In genomic region chr17:8186787-8187516, GRCh38 we compare ENCODE assay signal across 1 cellular context.
TF ChIP-seq lines count a peak whose summit lies in the region.

No MANE protein-coding gene starts in this region.

TF ChIP-seq in K562, 482 proteins besides CTCF, POLR2A, EP300 and RAD21 (continued from another document and continues in another):
- no peak for TF ChIP-seq ZNF239 (CRISPR knock-in tag; IDR thresholded peaks at IDR 0.05)
- no peak for TF ChIP-seq KLF6 (CRISPR knock-in tag; IDR thresholded peaks at IDR 0.05; ENCODE audit: borderline replicate concordance)
- TF ChIP-seq EHMT2 (IDR thresholded peaks at IDR 0.05): no peak
- TF ChIP-seq PPARD (CRISPR knock-in tag; IDR thresholded peaks at IDR 0.05): no peak
- no peak for TF ChIP-seq ZNF584 (CRISPR knock-in tag; IDR thresholded peaks at IDR 0.05; ENCODE audit: low read depth)
- TF ChIP-seq, protein P1, sequence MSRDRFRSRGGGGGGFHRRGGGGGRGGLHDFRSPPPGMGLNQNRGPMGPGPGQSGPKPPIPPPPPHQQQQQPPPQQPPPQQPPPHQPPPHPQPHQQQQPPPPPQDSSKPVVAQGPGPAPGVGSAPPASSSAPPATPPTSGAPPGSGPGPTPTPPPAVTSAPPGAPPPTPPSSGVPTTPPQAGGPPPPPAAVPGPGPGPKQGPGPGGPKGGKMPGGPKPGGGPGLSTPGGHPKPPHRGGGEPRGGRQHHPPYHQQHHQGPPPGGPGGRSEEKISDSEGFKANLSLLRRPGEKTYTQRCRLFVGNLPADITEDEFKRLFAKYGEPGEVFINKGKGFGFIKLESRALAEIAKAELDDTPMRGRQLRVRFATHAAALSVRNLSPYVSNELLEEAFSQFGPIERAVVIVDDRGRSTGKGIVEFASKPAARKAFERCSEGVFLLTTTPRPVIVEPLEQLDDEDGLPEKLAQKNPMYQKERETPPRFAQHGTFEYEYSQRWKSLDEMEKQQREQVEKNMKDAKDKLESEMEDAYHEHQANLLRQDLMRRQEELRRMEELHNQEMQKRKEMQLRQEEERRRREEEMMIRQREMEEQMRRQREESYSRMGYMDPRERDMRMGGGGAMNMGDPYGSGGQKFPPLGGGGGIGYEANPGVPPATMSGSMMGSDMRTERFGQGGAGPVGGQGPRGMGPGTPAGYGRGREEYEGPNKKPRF (IDR thresholded peaks at IDR 0.05; ENCODE audit: low read depth, low read length): no peak
- peak; percentile 48; the same call in 1 of the 2 replicates for TF ChIP-seq TOE1 (IDR thresholded peaks at IDR 0.05; ENCODE audit: borderline replicate concordance)
- TF ChIP-seq TOE1 (CRISPR knock-in tag; IDR thresholded peaks at IDR 0.05; ENCODE audit: borderline replicate concordance, low read depth): no peak
- no peak for TF ChIP-seq LCOR (CRISPR knock-in tag; IDR thresholded peaks at IDR 0.05)
- no peak for TF ChIP-seq ZNF324 (CRISPR knock-in tag; IDR thresholded peaks at IDR 0.05)
- TF ChIP-seq, protein P2, sequence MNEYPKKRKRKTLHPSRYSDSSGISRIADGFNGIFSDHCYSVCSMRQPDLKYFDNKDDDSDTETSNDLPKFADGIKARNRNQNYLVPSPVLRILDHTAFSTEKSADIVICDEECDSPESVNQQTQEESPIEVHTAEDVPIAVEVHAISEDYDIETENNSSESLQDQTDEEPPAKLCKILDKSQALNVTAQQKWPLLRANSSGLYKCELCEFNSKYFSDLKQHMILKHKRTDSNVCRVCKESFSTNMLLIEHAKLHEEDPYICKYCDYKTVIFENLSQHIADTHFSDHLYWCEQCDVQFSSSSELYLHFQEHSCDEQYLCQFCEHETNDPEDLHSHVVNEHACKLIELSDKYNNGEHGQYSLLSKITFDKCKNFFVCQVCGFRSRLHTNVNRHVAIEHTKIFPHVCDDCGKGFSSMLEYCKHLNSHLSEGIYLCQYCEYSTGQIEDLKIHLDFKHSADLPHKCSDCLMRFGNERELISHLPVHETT (CRISPR knock-in tag; conservative IDR thresholded peaks at IDR 0.05 in 1 of 2, IDR thresholded peaks at IDR 0.05 in 1 of 2): no peak
- no peak for TF ChIP-seq KHSRP (IDR thresholded peaks at IDR 0.05)
- TF ChIP-seq NUFIP1 (IDR thresholded peaks at IDR 0.05; ENCODE audit: partially characterized antibody): no peak
- TF ChIP-seq KAT8 (IDR thresholded peaks at IDR 0.05; ENCODE audit: low read depth): no peak
- TF ChIP-seq TAF1 (IDR thresholded peaks at IDR 0.05; ENCODE audit: control insufficient read depth, extremely low read depth, insufficient read depth, low read length, severe bottlenecking): no peak
- 0 out of 2 replicates have a peak, but pooled peaks have one; percentile 5 for TF ChIP-seq MAFF (IDR thresholded peaks at IDR 0.05; ENCODE audit: low read length)
- TF ChIP-seq TCF3 (CRISPR knock-in tag; IDR thresholded peaks at IDR 0.05): no peak
- TF ChIP-seq HBP1 (CRISPR knock-in tag; IDR thresholded peaks at IDR 0.05): no peak
- TF ChIP-seq, protein P3, sequence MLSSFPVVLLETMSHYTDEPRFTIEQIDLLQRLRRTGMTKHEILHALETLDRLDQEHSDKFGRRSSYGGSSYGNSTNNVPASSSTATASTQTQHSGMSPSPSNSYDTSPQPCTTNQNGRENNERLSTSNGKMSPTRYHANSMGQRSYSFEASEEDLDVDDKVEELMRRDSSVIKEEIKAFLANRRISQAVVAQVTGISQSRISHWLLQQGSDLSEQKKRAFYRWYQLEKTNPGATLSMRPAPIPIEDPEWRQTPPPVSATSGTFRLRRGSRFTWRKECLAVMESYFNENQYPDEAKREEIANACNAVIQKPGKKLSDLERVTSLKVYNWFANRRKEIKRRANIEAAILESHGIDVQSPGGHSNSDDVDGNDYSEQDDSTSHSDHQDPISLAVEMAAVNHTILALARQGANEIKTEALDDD (IDR thresholded peaks at IDR 0.05): peak; percentile 86
- TF ChIP-seq HOXB6 (CRISPR knock-in tag; IDR thresholded peaks at IDR 0.05; ENCODE audit: borderline replicate concordance): no peak
- TF ChIP-seq HDGF (IDR thresholded peaks at IDR 0.05): no peak
- no peak for TF ChIP-seq ZNF212 (CRISPR knock-in tag; IDR thresholded peaks at IDR 0.05)
- TF ChIP-seq ZKSCAN1 (IDR thresholded peaks at IDR 0.05; ENCODE audit: low read depth, low read length): peak; percentile 24; the same call in 1 of the 2 replicates
- TF ChIP-seq, protein P4, sequence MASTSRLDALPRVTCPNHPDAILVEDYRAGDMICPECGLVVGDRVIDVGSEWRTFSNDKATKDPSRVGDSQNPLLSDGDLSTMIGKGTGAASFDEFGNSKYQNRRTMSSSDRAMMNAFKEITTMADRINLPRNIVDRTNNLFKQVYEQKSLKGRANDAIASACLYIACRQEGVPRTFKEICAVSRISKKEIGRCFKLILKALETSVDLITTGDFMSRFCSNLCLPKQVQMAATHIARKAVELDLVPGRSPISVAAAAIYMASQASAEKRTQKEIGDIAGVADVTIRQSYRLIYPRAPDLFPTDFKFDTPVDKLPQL (IDR thresholded peaks at IDR 0.05; ENCODE audit: extremely low read depth, insufficient read length): no peak
- no peak for TF ChIP-seq XRCC3 (IDR thresholded peaks at IDR 0.05)
- no peak for TF ChIP-seq MBD2 (IDR thresholded peaks at IDR 0.05; ENCODE audit: borderline replicate concordance, low read depth)
- TF ChIP-seq SRF (CRISPR knock-in tag; IDR thresholded peaks at IDR 0.05): 0 out of 4 replicates have a peak, but pooled peaks of 1 of the 2 experiments have one; percentile 21
- TF ChIP-seq ZNF41 (CRISPR knock-in tag; conservative IDR thresholded peaks at IDR 0.05): no peak
- no peak for TF ChIP-seq OTX1 (CRISPR knock-in tag; IDR thresholded peaks at IDR 0.05)
- TF ChIP-seq, protein P5, sequence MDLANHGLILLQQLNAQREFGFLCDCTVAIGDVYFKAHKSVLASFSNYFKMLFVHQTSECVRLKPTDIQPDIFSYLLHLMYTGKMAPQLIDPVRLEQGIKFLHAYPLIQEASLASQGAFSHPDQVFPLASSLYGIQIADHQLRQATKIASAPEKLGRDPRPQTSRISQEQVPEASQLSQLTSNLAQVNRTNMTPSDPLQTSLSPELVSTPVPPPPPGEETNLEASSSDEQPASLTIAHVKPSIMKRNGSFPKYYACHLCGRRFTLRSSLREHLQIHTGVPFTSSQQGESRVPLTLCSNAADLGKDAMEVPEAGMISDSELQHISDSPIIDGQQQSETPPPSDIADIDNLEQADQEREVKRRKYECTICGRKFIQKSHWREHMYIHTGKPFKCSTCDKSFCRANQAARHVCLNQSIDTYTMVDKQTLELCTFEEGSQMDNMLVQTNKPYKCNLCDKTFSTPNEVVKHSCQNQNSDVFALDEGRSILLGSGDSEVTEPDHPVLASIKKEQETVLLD (IDR thresholded peaks at IDR 0.05): no peak
- TF ChIP-seq SRSF9 (IDR thresholded peaks at IDR 0.05; ENCODE audit: borderline replicate concordance, low read depth, low read length): no peak
- TF ChIP-seq, protein P6, sequence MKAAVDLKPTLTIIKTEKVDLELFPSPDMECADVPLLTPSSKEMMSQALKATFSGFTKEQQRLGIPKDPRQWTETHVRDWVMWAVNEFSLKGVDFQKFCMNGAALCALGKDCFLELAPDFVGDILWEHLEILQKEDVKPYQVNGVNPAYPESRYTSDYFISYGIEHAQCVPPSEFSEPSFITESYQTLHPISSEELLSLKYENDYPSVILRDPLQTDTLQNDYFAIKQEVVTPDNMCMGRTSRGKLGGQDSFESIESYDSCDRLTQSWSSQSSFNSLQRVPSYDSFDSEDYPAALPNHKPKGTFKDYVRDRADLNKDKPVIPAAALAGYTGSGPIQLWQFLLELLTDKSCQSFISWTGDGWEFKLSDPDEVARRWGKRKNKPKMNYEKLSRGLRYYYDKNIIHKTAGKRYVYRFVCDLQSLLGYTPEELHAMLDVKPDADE (conservative IDR thresholded peaks at IDR 0.05; ENCODE audit: control insufficient read depth, low read depth, low read length): peak; percentile 80; the same call in 1 of the 2 replicates
- TF ChIP-seq THAP7 (CRISPR knock-in tag; IDR thresholded peaks at IDR 0.05): no peak
- no peak for TF ChIP-seq SAFB (IDR thresholded peaks at IDR 0.05; ENCODE audit: borderline replicate concordance, low read depth, low read length)
- peak; percentile 96 for TF ChIP-seq ADNP (tag; IDR thresholded peaks at IDR 0.05)
- no peak for TF ChIP-seq NFRKB (IDR thresholded peaks at IDR 0.05; ENCODE audit: low read depth)
- no peak for TF ChIP-seq SLC30A9 (CRISPR knock-in tag; IDR thresholded peaks at IDR 0.05)
- no peak for TF ChIP-seq CHD4 (IDR thresholded peaks at IDR 0.05; ENCODE audit: insufficient read depth, insufficient replicate concordance, low read depth, low read length, poor library complexity, severe bottlenecking)
- TF ChIP-seq MEIS2 (IDR thresholded peaks at IDR 0.05; ENCODE audit: partially characterized antibody): no peak
- TF ChIP-seq, protein P7, sequence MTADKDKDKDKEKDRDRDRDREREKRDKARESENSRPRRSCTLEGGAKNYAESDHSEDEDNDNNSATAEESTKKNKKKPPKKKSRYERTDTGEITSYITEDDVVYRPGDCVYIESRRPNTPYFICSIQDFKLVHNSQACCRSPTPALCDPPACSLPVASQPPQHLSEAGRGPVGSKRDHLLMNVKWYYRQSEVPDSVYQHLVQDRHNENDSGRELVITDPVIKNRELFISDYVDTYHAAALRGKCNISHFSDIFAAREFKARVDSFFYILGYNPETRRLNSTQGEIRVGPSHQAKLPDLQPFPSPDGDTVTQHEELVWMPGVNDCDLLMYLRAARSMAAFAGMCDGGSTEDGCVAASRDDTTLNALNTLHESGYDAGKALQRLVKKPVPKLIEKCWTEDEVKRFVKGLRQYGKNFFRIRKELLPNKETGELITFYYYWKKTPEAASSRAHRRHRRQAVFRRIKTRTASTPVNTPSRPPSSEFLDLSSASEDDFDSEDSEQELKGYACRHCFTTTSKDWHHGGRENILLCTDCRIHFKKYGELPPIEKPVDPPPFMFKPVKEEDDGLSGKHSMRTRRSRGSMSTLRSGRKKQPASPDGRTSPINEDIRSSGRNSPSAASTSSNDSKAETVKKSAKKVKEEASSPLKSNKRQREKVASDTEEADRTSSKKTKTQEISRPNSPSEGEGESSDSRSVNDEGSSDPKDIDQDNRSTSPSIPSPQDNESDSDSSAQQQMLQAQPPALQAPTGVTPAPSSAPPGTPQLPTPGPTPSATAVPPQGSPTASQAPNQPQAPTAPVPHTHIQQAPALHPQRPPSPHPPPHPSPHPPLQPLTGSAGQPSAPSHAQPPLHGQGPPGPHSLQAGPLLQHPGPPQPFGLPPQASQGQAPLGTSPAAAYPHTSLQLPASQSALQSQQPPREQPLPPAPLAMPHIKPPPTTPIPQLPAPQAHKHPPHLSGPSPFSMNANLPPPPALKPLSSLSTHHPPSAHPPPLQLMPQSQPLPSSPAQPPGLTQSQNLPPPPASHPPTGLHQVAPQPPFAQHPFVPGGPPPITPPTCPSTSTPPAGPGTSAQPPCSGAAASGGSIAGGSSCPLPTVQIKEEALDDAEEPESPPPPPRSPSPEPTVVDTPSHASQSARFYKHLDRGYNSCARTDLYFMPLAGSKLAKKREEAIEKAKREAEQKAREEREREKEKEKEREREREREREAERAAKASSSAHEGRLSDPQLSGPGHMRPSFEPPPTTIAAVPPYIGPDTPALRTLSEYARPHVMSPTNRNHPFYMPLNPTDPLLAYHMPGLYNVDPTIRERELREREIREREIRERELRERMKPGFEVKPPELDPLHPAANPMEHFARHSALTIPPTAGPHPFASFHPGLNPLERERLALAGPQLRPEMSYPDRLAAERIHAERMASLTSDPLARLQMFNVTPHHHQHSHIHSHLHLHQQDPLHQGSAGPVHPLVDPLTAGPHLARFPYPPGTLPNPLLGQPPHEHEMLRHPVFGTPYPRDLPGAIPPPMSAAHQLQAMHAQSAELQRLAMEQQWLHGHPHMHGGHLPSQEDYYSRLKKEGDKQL (CRISPR knock-in tag; IDR thresholded peaks at IDR 0.05; ENCODE audit: borderline replicate concordance): no peak
- no peak for TF ChIP-seq E2F6 (IDR thresholded peaks at IDR 0.05; ENCODE audit: borderline replicate concordance in 1 of 2, extremely low read depth in 1 of 2, insufficient read depth in 1 of 2, insufficient read length in 1 of 2, low read depth in 1 of 2, low read length in 1 of 2, poor library complexity in 1 of 2, severe bottlenecking in 1 of 2)
- TF ChIP-seq PRPF4 (IDR thresholded peaks at IDR 0.05; ENCODE audit: insufficient read depth, low read depth, low read length, poor library complexity, severe bottlenecking): no peak
- TF ChIP-seq ZNF764 (CRISPR knock-in tag; IDR thresholded peaks at IDR 0.05; ENCODE audit: low read depth): peak; percentile 93
- no peak for TF ChIP-seq ZNF3 (CRISPR knock-in tag; IDR thresholded peaks at IDR 0.05)
- TF ChIP-seq, protein P8, sequence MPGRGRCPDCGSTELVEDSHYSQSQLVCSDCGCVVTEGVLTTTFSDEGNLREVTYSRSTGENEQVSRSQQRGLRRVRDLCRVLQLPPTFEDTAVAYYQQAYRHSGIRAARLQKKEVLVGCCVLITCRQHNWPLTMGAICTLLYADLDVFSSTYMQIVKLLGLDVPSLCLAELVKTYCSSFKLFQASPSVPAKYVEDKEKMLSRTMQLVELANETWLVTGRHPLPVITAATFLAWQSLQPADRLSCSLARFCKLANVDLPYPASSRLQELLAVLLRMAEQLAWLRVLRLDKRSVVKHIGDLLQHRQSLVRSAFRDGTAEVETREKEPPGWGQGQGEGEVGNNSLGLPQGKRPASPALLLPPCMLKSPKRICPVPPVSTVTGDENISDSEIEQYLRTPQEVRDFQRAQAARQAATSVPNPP (IDR thresholded peaks at IDR 0.05; ENCODE audit: borderline replicate concordance, insufficient read depth, insufficient read length): no peak
